ENCODE assay signal across 22 cellular contexts in genomic region chr1:168550971-168551370, GRCh38. TPM values are rescaled to one million over a fixed set of nuclear protein-coding genes. Genes with fewer than 3 reads are reported as not detected.
DNase-seq lines count a peak whose midpoint lies in the region; ATAC-seq and TF ChIP-seq lines count a peak whose summit lies in the region.
"Had no signal": no experiment of that assay in that cellular context is flagged by ENCODE, and none has a peak within 500 bp of the region (broad histone marks: within the 10 kb centered on the region; RNA-seq: fewer than 3 reads in every experiment).

No MANE protein-coding gene starts in this region.

- DNase-seq in activated CD4-positive, alpha-beta T cell treated with anti-CD3 and anti-CD28 coated beads, Interleukin-2, amount 10 ng/mL, durations not matched to agents 24 days and 14 days: peak; percentile 40
- no peak for DNase-seq in activated CD4-positive, alpha-beta T cell treated with anti-CD3 and anti-CD28 coated beads, Interleukin-2, amount 50 U/mL, for 4 hours
- DNase-seq in NCI-H226 (peak; percentile 90), fibroblast of villous mesenchyme (ENCODE audit: low read depth) (peak; percentile 55), NCI-H2081 treated with DMSO at 0.1 percent for 48 hours (lab: John Stamatoyannopoulos, UW) (no peak), OCI-M2 (lab: John Stamatoyannopoulos, UW; ENCODE audit: unreplicated experiment) (no peak), DMS114 treated with DMSO at 0.1 percent for 48 hours (lab: John Stamatoyannopoulos, UW; ENCODE audit: unreplicated experiment) (no peak)
- DNase-seq: 8988T; BE2C; CD4-positive, CD25-positive, alpha-beta regulatory T cell; DMS53; IMR-90; MM.1S; NCI-H1092; NCI-H146; NCI-H2029 treated with DMSO at 0.1 percent for 48 hours; NK-92 treated with Interleukin-12 subunit alpha and Interleukin-12 subunit beta, amount 100 ng/mL, for 24 hours; SHP77 had no signal

- H3K36me3 Mint-ChIP-seq in activated CD4-positive, alpha-beta T cell treated with anti-CD3 and anti-CD28 coated beads, Interleukin-2, amount 10 ng/mL, durations not matched to agents 24 days and 14 days (ENCODE audit: low read depth): peaks cover 4% of the 10 kb centered on the region

- intact Hi-C loops in activated CD4-positive, alpha-beta T cell treated with anti-CD3 and anti-CD28 coated beads, Interleukin-2, amount 10 ng/mL, durations not matched to agents 24 days and 14 days (cut with micrococcal nuclease): no loop called here

- peaks cover 19% of the 10 kb centered on the region for H3K4me1 Mint-ChIP-seq in activated CD4-positive, alpha-beta T cell treated with anti-CD3 and anti-CD28 coated beads, Interleukin-2, amount 10 ng/mL, durations not matched to agents 24 days and 14 days

- peaks cover 13% of the 10 kb centered on the region for H3K27me3 Mint-ChIP-seq in activated CD4-positive, alpha-beta T cell treated with anti-CD3 and anti-CD28 coated beads, Interleukin-2, amount 10 ng/mL, durations not matched to agents 24 days and 14 days

- H3K9me3 Mint-ChIP-seq in activated CD4-positive, alpha-beta T cell treated with anti-CD3 and anti-CD28 coated beads, Interleukin-2, amount 10 ng/mL, durations not matched to agents 24 days and 14 days: peaks cover 11% of the 10 kb centered on the region

- TF ChIP-seq CTCF in fibroblast of villous mesenchyme (IDR thresholded peaks at IDR 0.05; ENCODE audit: insufficient read depth, low read depth, low read length): no peak

- H3K4me3 Mint-ChIP-seq in activated CD4-positive, alpha-beta T cell treated with anti-CD3 and anti-CD28 coated beads, Interleukin-2, amount 10 ng/mL, durations not matched to agents 24 days and 14 days: no peak overlapping the region
- H3K4me3 Mint-ChIP-seq: CD4-positive, CD25-positive, alpha-beta regulatory T cell had no signal

- ATAC-seq in GM19397 (IDR thresholded peaks at IDR 0.05; ENCODE audit: unreplicated experiment): no peak

- no peak overlapping the region for H3K4me3 ChIP-seq in fibroblast of villous mesenchyme (ENCODE audit: low read depth, low read length)
- H3K4me3 ChIP-seq: SK-N-MC had no signal

- no peak overlapping the region for H3K27ac Mint-ChIP-seq in activated CD4-positive, alpha-beta T cell treated with anti-CD3 and anti-CD28 coated beads, Interleukin-2, amount 10 ng/mL, durations not matched to agents 24 days and 14 days

RNA-seq across cellular contexts. Expression of gene XCL2, which starts 7.2 kb away (rescaled TPM):
- total RNA-seq in activated CD4-positive, alpha-beta T cell treated with anti-CD3 and anti-CD28 coated beads, Interleukin-2, amount 10 ng/mL, durations not matched to agents 24 days and 14 days: 44.9 and 46.4 TPM in 2 replicates
- not detected in 2 replicates for total RNA-seq in fibroblast of villous mesenchyme
- total RNA-seq: CD4-positive, CD25-positive, alpha-beta regulatory T cell; HT1080; IMR-90; NCI-H460 had no signal

RNA-seq across cellular contexts. Expression of gene XCL1, which starts 25.4 kb away (rescaled TPM):
- total RNA-seq in activated CD4-positive, alpha-beta T cell treated with anti-CD3 and anti-CD28 coated beads, Interleukin-2, amount 10 ng/mL, durations not matched to agents 24 days and 14 days: 14.6 and 15.9 TPM in 2 replicates
- total RNA-seq in fibroblast of villous mesenchyme: 0.32 TPM in 1 of 2 replicates, not detected in the other
- total RNA-seq: CD4-positive, CD25-positive, alpha-beta regulatory T cell; HT1080; IMR-90; NCI-H460 had no signal

Comparison
In these comparisons a context has a peak if more than half of its experiments do, and no peak if none do; other contexts are left out.
1. DNase-seq: peak in activated CD4-positive, alpha-beta T cell treated with anti-CD3 and anti-CD28 coated beads, Interleukin-2, amount 10 ng/mL, durations not matched to agents 24 days and 14 days (single experiment), NCI-H226 (single experiment) and fibroblast of villous mesenchyme (single experiment); none in activated CD4-positive, alpha-beta T cell treated with anti-CD3 and anti-CD28 coated beads, Interleukin-2, amount 50 U/mL, for 4 hours (0 of 2), NCI-H2081 treated with DMSO at 0.1 percent for 48 hours (single experiment), OCI-M2 (single experiment) and DMS114 treated with DMSO at 0.1 percent for 48 hours (single experiment).
2. RNA of gene XCL2, which starts 7.2 kb away (total RNA-seq): 44.9 to 46.4 TPM in activated CD4-positive, alpha-beta T cell treated with anti-CD3 and anti-CD28 coated beads, Interleukin-2, amount 10 ng/mL, durations not matched to agents 24 days and 14 days; not detected in fibroblast of villous mesenchyme; every median in the first group is over 10 times any median in the second.
3. RNA of gene XCL1, which starts 25.4 kb away (total RNA-seq): 14.6 to 15.9 TPM in activated CD4-positive, alpha-beta T cell treated with anti-CD3 and anti-CD28 coated beads, Interleukin-2, amount 10 ng/mL, durations not matched to agents 24 days and 14 days; 0.32 TPM in fibroblast of villous mesenchyme; every median in the first group is over 10 times any median in the second.